10 cellular contexts compared by ENCODE assay signal in the genomic region with DNA sequence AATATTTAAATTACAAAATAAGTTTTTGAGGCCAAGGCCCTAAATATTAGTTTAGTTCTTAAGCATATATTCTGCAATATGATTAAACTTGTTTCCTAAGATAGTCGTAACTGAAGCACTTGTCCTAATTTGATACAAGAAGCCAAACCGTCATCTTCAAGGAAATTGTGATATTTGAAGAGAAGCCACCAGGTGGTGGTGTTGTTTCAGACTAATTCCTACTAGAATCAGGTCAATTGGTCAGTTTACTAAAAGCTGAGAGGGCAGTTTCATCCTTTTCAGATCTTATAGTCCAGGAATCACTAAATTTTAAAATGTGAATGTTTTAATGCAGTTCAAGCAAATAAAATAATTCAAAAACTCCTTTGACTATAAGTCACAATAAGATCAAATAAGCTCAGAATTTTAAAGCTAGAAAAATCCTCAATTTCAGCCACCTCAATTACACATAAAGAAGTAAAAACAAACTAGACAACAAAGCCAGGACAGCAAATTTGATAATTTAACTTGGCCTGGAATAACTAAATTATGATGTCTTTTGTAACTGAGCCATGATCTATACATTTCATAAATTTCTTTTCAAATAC. TPM values are rescaled to one million over a fixed set of nuclear protein-coding genes. Genes with fewer than 3 reads are reported as not detected.
DNase-seq lines count a peak whose midpoint lies in the region; ATAC-seq and TF ChIP-seq lines count a peak whose summit lies in the region.
"Had no signal": no experiment of that assay in that cellular context is flagged by ENCODE, and none has a peak within 500 bp of the region (broad histone marks: within the 10 kb centered on the region; RNA-seq: fewer than 3 reads in every experiment).

No MANE protein-coding gene starts in this region.

- CTCF ChIA-PET in WTC11 (lab: Charles Lee): interaction anchor here (0.7 kb wide), 1 partner anchor 341 kb away, joined by 3 read pairs; no protein-coding TSS in a partner anchor

- H3K27me3 ChIP-seq in HAP-1 (ENCODE audit: low read depth): 0 out of 2 replicates have a peak, but pooled peaks cover 2% of the 10 kb centered on the region
- H3K27me3 ChIP-seq in right atrium auricular region: no peaks in the 10 kb centered on the region
- H3K27me3 ChIP-seq in smooth muscle cell (ENCODE audit: low read depth): peaks cover 10% of the 10 kb centered on the region
- H3K27me3 ChIP-seq: BLaER1 treated with 17β-estradiol and CSF1 and Interleukin-3, amounts not matched to agents 10 nM and 100 nM had no signal

- POLR2A ChIA-PET in WTC11 (lab: Charles Lee): no interaction called here

- ATAC-seq in WTC11 (no peak), GM19324 (IDR thresholded peaks at IDR 0.05; ENCODE audit: low FRiP score, unreplicated experiment) (no peak)
- ATAC-seq: activated naive CD4-positive, alpha-beta T cell treated with anti-CD3 and anti-CD28 coated beads, Interleukin-2, amount 50 U/mL, for 72 hours had no signal

- no peaks in the 10 kb centered on the region for H3K36me3 ChIP-seq in HAP-1 (replicated peaks)
- H3K36me3 ChIP-seq in right atrium auricular region: no peaks in the 10 kb centered on the region
- no peaks in the 10 kb centered on the region for H3K36me3 ChIP-seq in smooth muscle cell (ENCODE audit: low read depth)
- H3K36me3 ChIP-seq: BLaER1 treated with 17β-estradiol and CSF1 and Interleukin-3, amounts not matched to agents 10 nM and 100 nM had no signal

- no peaks in the 10 kb centered on the region for H4K20me1 ChIP-seq in smooth muscle cell (ENCODE audit: low read depth)
- H4K20me1 ChIP-seq: BLaER1 treated with 17β-estradiol and CSF1 and Interleukin-3, amounts not matched to agents 10 nM and 100 nM had no signal

- no peak overlapping the region for H3K4me3 Mint-ChIP-seq in WTC11

- H3F3A ChIP-seq in smooth muscle cell (ENCODE audit: low read depth): no peaks in the 10 kb centered on the region

- H3K4me1 Mint-ChIP-seq in WTC11: no peaks in the 10 kb centered on the region

- H3K79me2 ChIP-seq in smooth muscle cell (ENCODE audit: low read depth): no peaks in the 10 kb centered on the region

- 0 out of 2 replicates have a peak, but pooled peaks have one; percentile 30 for TF ChIP-seq CTCF in WTC11 (IDR thresholded peaks at IDR 0.05)
- peak; percentile 40 to 61 for TF ChIP-seq CTCF in right atrium auricular region (IDR thresholded peaks at IDR 0.05)
- peak; percentile 59 for TF ChIP-seq CTCF in smooth muscle cell (IDR thresholded peaks at IDR 0.05; ENCODE audit: borderline replicate concordance, insufficient read depth, poor library complexity, severe bottlenecking)

- H3K4me1 ChIP-seq in HAP-1 (no peaks in the 10 kb centered on the region), right atrium auricular region (no peaks in the 10 kb centered on the region), smooth muscle cell (ENCODE audit: low read depth) (no peaks in the 10 kb centered on the region)

- H3K27ac ChIP-seq in right atrium auricular region: no peak overlapping the region
- H3K27ac ChIP-seq in smooth muscle cell (ENCODE audit: low read depth): no peak overlapping the region
- H3K27ac ChIP-seq: BLaER1 treated with 17β-estradiol and CSF1 and Interleukin-3, amounts not matched to agents 10 nM and 100 nM had no signal

- H3K9ac ChIP-seq in smooth muscle cell (ENCODE audit: low read depth): no peak overlapping the region
- H3K9ac ChIP-seq: BLaER1 treated with 17β-estradiol and CSF1 and Interleukin-3, amounts not matched to agents 10 nM and 100 nM had no signal

- H3K9me3 Mint-ChIP-seq in WTC11: no peaks in the 10 kb centered on the region
- H3K9me3 Mint-ChIP-seq: activated naive CD4-positive, alpha-beta T cell treated with anti-CD3 and anti-CD28 coated beads, Interleukin-2, amount 50 U/mL, for 72 hours had no signal

- in situ Hi-C loops in HAP-1 (cut with MboI; ENCODE audit: low sequenced_read_pairs): loop anchor here (10.0 kb wide), 2 partner anchors 340 to 420 kb away; a partner anchor contains a TSS

- DNase-seq in NCI-H1694 treated with DMSO at 0.1 percent for 48 hours (lab: John Stamatoyannopoulos, UW): peak; percentile 15
- no peak for DNase-seq in NCI-H1694 (lab: John Stamatoyannopoulos, UW)
- peak; percentile 71 to 82 for DNase-seq in HAP-1 (ENCODE audit: low spot score in 2 of 2)
- DNase-seq in NCI-H2171 (lab: John Stamatoyannopoulos, UW): peak; percentile 19
- peak; percentile 15 for DNase-seq in WTC11 (ENCODE audit: low spot score)
- no peak for DNase-seq in right atrium auricular region (ENCODE audit: low spot score)
- no peak for DNase-seq in smooth muscle cell (lab: John Stamatoyannopoulos, UW; ENCODE audit: unreplicated experiment)

- no peak overlapping the region for H3K4me3 ChIP-seq in HAP-1
- no peak overlapping the region for H3K4me3 ChIP-seq in right atrium auricular region
- no peak overlapping the region for H3K4me3 ChIP-seq in smooth muscle cell
- H3K4me3 ChIP-seq: BLaER1 treated with 17β-estradiol and CSF1 and Interleukin-3, amounts not matched to agents 10 nM and 100 nM had no signal

- no peak overlapping the region for H3K27ac Mint-ChIP-seq in WTC11
- H3K27ac Mint-ChIP-seq: activated naive CD4-positive, alpha-beta T cell treated with anti-CD3 and anti-CD28 coated beads, Interleukin-2, amount 50 U/mL, for 72 hours had no signal

- no peaks in the 10 kb centered on the region for H3K9me3 ChIP-seq in HAP-1
- no peaks in the 10 kb centered on the region for H3K9me3 ChIP-seq in right atrium auricular region
- H3K9me3 ChIP-seq in smooth muscle cell (replicated peaks; ENCODE audit: low read depth): no peaks in the 10 kb centered on the region
- H3K9me3 ChIP-seq: BLaER1 treated with 17β-estradiol and CSF1 and Interleukin-3, amounts not matched to agents 10 nM and 100 nM had no signal

- no peaks in the 10 kb centered on the region for H3K36me3 Mint-ChIP-seq in WTC11
- H3K36me3 Mint-ChIP-seq: activated naive CD4-positive, alpha-beta T cell treated with anti-CD3 and anti-CD28 coated beads, Interleukin-2, amount 50 U/mL, for 72 hours had no signal

- WGBS in smooth muscle cell (ENCODE audit: low lambda C conversion rate): 30% methylated on average over 2 of the region's 2 CpGs

- H2AFZ ChIP-seq in smooth muscle cell (ENCODE audit: low read depth): no peak overlapping the region

- H3K4me2 ChIP-seq in smooth muscle cell: no peak overlapping the region
- H3K4me2 ChIP-seq: BLaER1 treated with 17β-estradiol and CSF1 and Interleukin-3, amounts not matched to agents 10 nM and 100 nM had no signal

- no peaks in the 10 kb centered on the region for H3K27me3 Mint-ChIP-seq in WTC11 (ENCODE audit: low read depth)

TF ChIP-seq in WTC11, 78 proteins besides CTCF, POLR2A, EP300 and RAD21 (continues in another document):
- TF ChIP-seq, protein P1, sequence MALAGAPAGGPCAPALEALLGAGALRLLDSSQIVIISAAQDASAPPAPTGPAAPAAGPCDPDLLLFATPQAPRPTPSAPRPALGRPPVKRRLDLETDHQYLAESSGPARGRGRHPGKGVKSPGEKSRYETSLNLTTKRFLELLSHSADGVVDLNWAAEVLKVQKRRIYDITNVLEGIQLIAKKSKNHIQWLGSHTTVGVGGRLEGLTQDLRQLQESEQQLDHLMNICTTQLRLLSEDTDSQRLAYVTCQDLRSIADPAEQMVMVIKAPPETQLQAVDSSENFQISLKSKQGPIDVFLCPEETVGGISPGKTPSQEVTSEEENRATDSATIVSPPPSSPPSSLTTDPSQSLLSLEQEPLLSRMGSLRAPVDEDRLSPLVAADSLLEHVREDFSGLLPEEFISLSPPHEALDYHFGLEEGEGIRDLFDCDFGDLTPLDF (CRISPR knock-in tag; IDR thresholded peaks at IDR 0.05): no peak
- TF ChIP-seq, protein P2, sequence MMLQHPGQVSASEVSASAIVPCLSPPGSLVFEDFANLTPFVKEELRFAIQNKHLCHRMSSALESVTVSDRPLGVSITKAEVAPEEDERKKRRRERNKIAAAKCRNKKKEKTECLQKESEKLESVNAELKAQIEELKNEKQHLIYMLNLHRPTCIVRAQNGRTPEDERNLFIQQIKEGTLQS (CRISPR knock-in tag; conservative IDR thresholded peaks at IDR 0.05): no peak
- no peak for TF ChIP-seq NR3C1 (CRISPR knock-in tag; conservative IDR thresholded peaks at IDR 0.05; ENCODE audit: low read depth)
- TF ChIP-seq ZNF232 (CRISPR knock-in tag; IDR thresholded peaks at IDR 0.05): no peak
- TF ChIP-seq, protein P3, sequence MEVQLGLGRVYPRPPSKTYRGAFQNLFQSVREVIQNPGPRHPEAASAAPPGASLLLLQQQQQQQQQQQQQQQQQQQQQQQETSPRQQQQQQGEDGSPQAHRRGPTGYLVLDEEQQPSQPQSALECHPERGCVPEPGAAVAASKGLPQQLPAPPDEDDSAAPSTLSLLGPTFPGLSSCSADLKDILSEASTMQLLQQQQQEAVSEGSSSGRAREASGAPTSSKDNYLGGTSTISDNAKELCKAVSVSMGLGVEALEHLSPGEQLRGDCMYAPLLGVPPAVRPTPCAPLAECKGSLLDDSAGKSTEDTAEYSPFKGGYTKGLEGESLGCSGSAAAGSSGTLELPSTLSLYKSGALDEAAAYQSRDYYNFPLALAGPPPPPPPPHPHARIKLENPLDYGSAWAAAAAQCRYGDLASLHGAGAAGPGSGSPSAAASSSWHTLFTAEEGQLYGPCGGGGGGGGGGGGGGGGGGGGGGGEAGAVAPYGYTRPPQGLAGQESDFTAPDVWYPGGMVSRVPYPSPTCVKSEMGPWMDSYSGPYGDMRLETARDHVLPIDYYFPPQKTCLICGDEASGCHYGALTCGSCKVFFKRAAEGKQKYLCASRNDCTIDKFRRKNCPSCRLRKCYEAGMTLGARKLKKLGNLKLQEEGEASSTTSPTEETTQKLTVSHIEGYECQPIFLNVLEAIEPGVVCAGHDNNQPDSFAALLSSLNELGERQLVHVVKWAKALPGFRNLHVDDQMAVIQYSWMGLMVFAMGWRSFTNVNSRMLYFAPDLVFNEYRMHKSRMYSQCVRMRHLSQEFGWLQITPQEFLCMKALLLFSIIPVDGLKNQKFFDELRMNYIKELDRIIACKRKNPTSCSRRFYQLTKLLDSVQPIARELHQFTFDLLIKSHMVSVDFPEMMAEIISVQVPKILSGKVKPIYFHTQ (CRISPR knock-in tag; IDR thresholded peaks at IDR 0.05): no peak
- no peak for TF ChIP-seq NR2C2 (CRISPR knock-in tag; IDR thresholded peaks at IDR 0.05)
- TF ChIP-seq, protein P4, sequence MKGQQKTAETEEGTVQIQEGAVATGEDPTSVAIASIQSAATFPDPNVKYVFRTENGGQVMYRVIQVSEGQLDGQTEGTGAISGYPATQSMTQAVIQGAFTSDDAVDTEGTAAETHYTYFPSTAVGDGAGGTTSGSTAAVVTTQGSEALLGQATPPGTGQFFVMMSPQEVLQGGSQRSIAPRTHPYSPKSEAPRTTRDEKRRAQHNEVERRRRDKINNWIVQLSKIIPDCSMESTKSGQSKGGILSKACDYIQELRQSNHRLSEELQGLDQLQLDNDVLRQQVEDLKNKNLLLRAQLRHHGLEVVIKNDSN (CRISPR knock-in tag; IDR thresholded peaks at IDR 0.05): no peak
- no peak for TF ChIP-seq NR1H2 (CRISPR knock-in tag; IDR thresholded peaks at IDR 0.05)
- TF ChIP-seq ESRRA (CRISPR knock-in tag; IDR thresholded peaks at IDR 0.05; ENCODE audit: borderline replicate concordance): no peak

RNA-seq across cellular contexts. Expression of a gene that starts 7.1 kb away (rescaled TPM):
- 67.8 to 72.3 TPM (median 68.3 TPM) in 3 replicates for total RNA-seq in WTC11 (2021)
- total RNA-seq in right atrium auricular region: 10 to 100 TPM; 63.7 to 74.2 TPM
- 122 and 172 TPM in 2 replicates for total RNA-seq in smooth muscle cell
- 74.4 and 93.2 TPM in 2 replicates for polyA plus RNA-seq in smooth muscle cell

Comparison
In these comparisons a context has a peak if more than half of its experiments do, and no peak if none do; other contexts are left out.
1. DNase-seq: peak in NCI-H1694 treated with DMSO at 0.1 percent for 48 hours (single experiment), HAP-1 (2 of 2), NCI-H2171 (single experiment) and WTC11 (single experiment); none in NCI-H1694 (single experiment), right atrium auricular region (single experiment) and smooth muscle cell (single experiment).
2. Peak in every context shown above with its lines, with median percentiles within 50 percentile points of each other: CTCF ChIP-seq.